Comparison of ENCODE assay signal across 11 cellular contexts in the genomic region with DNA sequence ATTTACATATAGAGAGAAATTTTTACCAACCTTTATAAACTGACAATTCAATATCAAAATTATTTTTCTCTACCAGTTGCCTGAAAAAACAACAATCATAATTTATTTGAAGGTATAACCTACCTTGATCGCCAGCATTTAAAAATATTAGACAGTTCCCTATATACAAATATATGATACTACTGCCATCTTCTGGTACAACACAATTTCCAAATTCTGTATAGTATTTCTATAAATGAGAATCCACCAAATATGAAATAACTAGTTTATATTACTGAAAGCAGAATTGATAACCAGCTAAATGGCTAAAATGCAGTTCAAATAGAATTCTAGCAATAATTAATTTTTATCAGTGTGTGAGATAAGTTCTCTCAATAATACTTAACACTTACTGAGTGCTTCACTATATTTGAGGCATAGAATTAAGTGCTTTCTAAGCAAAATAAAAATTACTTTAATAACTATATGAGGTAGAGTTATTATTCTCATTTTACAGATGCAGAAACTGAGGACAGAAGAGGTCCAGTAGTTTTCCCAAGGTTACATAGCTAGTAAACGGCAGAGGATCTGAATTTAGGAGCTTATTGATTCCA.
DNase-seq lines count a peak whose midpoint lies in the region; ATAC-seq, FAIRE-seq and TF ChIP-seq lines count a peak whose summit lies in the region.
"Had no signal": no experiment of that assay in that cellular context is flagged by ENCODE, and none has a peak within 500 bp of the region (broad histone marks: within the 10 kb centered on the region; RNA-seq: fewer than 3 reads in every experiment).

No MANE protein-coding gene starts in this region.

- no peaks in the 10 kb centered on the region for H4K20me1 ChIP-seq in PC-3 (ENCODE audit: low read length)

- peak; percentile 48 to 64; a peak in 4 of 5 replicates for TF ChIP-seq RAD21 in A549 (conservative IDR thresholded peaks at IDR 0.05 in 1 of 2, IDR thresholded peaks at IDR 0.05 in 1 of 2)

- peak; percentile 50; the same call in 2 of the 3 replicates for TF ChIP-seq CTCF in A549 (IDR thresholded peaks at IDR 0.05)
- peak; percentile 22 for TF ChIP-seq CTCF in GM10248 (IDR thresholded peaks at IDR 0.05; ENCODE audit: control extremely low read depth, extremely low read depth, low read depth, missing control alignments)
- peak; percentile 73 for TF ChIP-seq CTCF in PC-3 (conservative IDR thresholded peaks at IDR 0.05; ENCODE audit: low read depth, low read length)
- peak; percentile 27 for TF ChIP-seq CTCF in fibroblast of the aortic adventitia (IDR thresholded peaks at IDR 0.05; ENCODE audit: insufficient read depth, low read length)

- H3K36me3 ChIP-seq in PC-3 (ENCODE audit: low read depth, low read length), result no peaks in the 10 kb centered on the region

- TF ChIP-seq POLR2A in A549 (IDR thresholded peaks at IDR 0.05; ENCODE audit: low read length), result no peak

- WGBS in A549 (ENCODE audit: missing lambda C conversion rate), result 55% methylated on average over 2 of the region's 2 CpGs

- H3K4me3 ChIP-seq in A549 (no peak overlapping the region), PC-3 (ENCODE audit: low read length) (no peak overlapping the region), fibroblast of the aortic adventitia (ENCODE audit: low read depth, low read length) (no peak overlapping the region)
- H3K4me3 ChIP-seq: mucosa of descending colon had no signal

- H3K9me2 ChIP-seq in PC-3 (replicated peaks; ENCODE audit: low read length), result no peaks in the 10 kb centered on the region

- ATAC-seq in A549, result no peak
- peak; percentile 48; the same call in 1 of the 2 replicates for ATAC-seq in PC-3
- no peak for ATAC-seq in HG02588 (IDR thresholded peaks at IDR 0.05; ENCODE audit: unreplicated experiment)
- ATAC-seq in HG03469 (IDR thresholded peaks at IDR 0.05; ENCODE audit: unreplicated experiment), result no peak
- ATAC-seq: mucosa of descending colon, T-cell had no signal

- CTCF ChIA-PET in A549 (lab: Yijun Ruan, JAX), result interaction anchor here (0.6 to 2.6 kb wide), 3 partner anchors 9 to 990 kb away, joined by 3 to 8 read pairs (median 7); no protein-coding TSS in a partner anchor
- CTCF ChIA-PET in GM10248 (lab: Yijun Ruan, JAX), result interaction anchor here (0.6 to 1.1 kb wide), 4 partner anchors 10 to 989 kb away, joined by 3 to 8 read pairs (median 4); no protein-coding TSS in a partner anchor
- CTCF ChIA-PET in PC-3 (lab: Charles Lee), result no interaction called here

- no peak overlapping the region for H3K9ac ChIP-seq in PC-3 (ENCODE audit: low read length)

- no peaks in the 10 kb centered on the region for H3K9me3 Mint-ChIP-seq in activated naive CD8-positive, alpha-beta T cell treated with anti-CD3 and anti-CD28 coated beads for 36 hours
- H3K9me3 Mint-ChIP-seq: central memory CD8-positive, alpha-beta T cell; T-cell had no signal

- H3K27me3 ChIP-seq in PC-3 (ENCODE audit: low read length), result no peaks in the 10 kb centered on the region

- intact Hi-C loops in PC-3 (cut with micrococcal nuclease), result loop anchor here (1.0 to 10.0 kb wide), 4 partner anchors 271 to 1236 kb away; no protein-coding TSS in a partner anchor

- H3K4me1 ChIP-seq in A549 (no peaks in the 10 kb centered on the region), PC-3 (ENCODE audit: insufficient read depth, low read length) (no peaks in the 10 kb centered on the region)

- H3K9me3 ChIP-seq in A549 (no peaks in the 10 kb centered on the region), PC-3 (ENCODE audit: low read length) (no peaks in the 10 kb centered on the region)
- H3K9me3 ChIP-seq: mucosa of descending colon had no signal

- H3F3A ChIP-seq in PC-3 (ENCODE audit: low read length, unreplicated experiment), result no peaks in the 10 kb centered on the region

- no peaks in the 10 kb centered on the region for H3K27me3 Mint-ChIP-seq in activated naive CD8-positive, alpha-beta T cell treated with anti-CD3 and anti-CD28 coated beads for 36 hours
- H3K27me3 Mint-ChIP-seq: central memory CD8-positive, alpha-beta T cell; T-cell had no signal

- H3K79me2 ChIP-seq in PC-3 (ENCODE audit: low read length), result no peaks in the 10 kb centered on the region

- no peak for TF ChIP-seq EP300 in A549 (IDR thresholded peaks at IDR 0.05)

- H3K4me3 Mint-ChIP-seq in activated naive CD8-positive, alpha-beta T cell treated with anti-CD3 and anti-CD28 coated beads for 36 hours, result no peak overlapping the region
- H3K4me3 Mint-ChIP-seq: central memory CD8-positive, alpha-beta T cell; T-cell had no signal

- peaks cover 8% of the 10 kb centered on the region for H3K36me3 Mint-ChIP-seq in activated naive CD8-positive, alpha-beta T cell treated with anti-CD3 and anti-CD28 coated beads for 36 hours

- H3K4me2 ChIP-seq in A549 (no peak overlapping the region), PC-3 (ENCODE audit: low read length) (no peak overlapping the region)

- POLR2A ChIA-PET in A549 (lab: Yijun Ruan, JAX), result no interaction called here
- POLR2A ChIA-PET in GM10248 (lab: Yijun Ruan, JAX), result no interaction called here
- POLR2A ChIA-PET in PC-3 (lab: Charles Lee; ENCODE audit: unreplicated experiment), result no interaction called here

- no peak overlapping the region for H2AFZ ChIP-seq in PC-3 (ENCODE audit: low read length)

- H3K27ac ChIP-seq in A549 (no peak overlapping the region), PC-3 (ENCODE audit: low read length) (no peak overlapping the region)

- no peak overlapping the region for H3K27ac Mint-ChIP-seq in activated naive CD8-positive, alpha-beta T cell treated with anti-CD3 and anti-CD28 coated beads for 36 hours
- H3K27ac Mint-ChIP-seq: T-cell had no signal

- BruUV-seq in PC-3 (replicated peaks; lab: Mats Ljungman, UMichigan), result no TSS peak

- DNase-seq in A549 (ENCODE audit: low read depth in 1 of 2, low spot score in 1 of 2) (peak; percentile 1 to 2), GM10248 (ENCODE audit: extremely low spot score) (no peak), PC-3 (peak; percentile 54), fibroblast of the aortic adventitia (ENCODE audit: low read depth) (peak; percentile 25), urothelium cell line (ENCODE audit: low spot score) (no peak)
- no peak for DNase-seq in activated naive CD8-positive, alpha-beta T cell treated with anti-CD3 and anti-CD28 coated beads for 36 hours
- DNase-seq: mucosa of descending colon, T-cell had no signal

- H3K4me1 Mint-ChIP-seq in activated naive CD8-positive, alpha-beta T cell treated with anti-CD3 and anti-CD28 coated beads for 36 hours, result peaks cover 8% of the 10 kb centered on the region
- H3K4me1 Mint-ChIP-seq: central memory CD8-positive, alpha-beta T cell had no signal

- no peak for FAIRE-seq in A549 (lab: Jason Lieb, UNC)
- FAIRE-seq in urothelium cell line (lab: Jason Lieb, UNC), result no peak

TF ChIP-seq in A549, 52 proteins besides CTCF, POLR2A, EP300 and RAD21 (continues in another document):
- TF ChIP-seq CBX8 (IDR thresholded peaks at IDR 0.05) (no peak), CBX2 (IDR thresholded peaks at IDR 0.05; ENCODE audit: borderline replicate concordance, low read depth) (no peak), ZSCAN20 (CRISPR knock-in tag; IDR thresholded peaks at IDR 0.05) (no peak), HOXA7 (CRISPR knock-in tag; IDR thresholded peaks at IDR 0.05) (no peak), TP53 (CRISPR knock-in tag; IDR thresholded peaks at IDR 0.05) (no peak), GATA3 (IDR thresholded peaks at IDR 0.05; ENCODE audit: borderline replicate concordance) (no peak), JUN (IDR thresholded peaks at IDR 0.05) (no peak), POLR2AphosphoS2 (conservative IDR thresholded peaks at IDR 0.05; ENCODE audit: low read length) (no peak), ELK1 (IDR thresholded peaks at IDR 0.05; ENCODE audit: low read depth, low read length) (no peak), NPAS2 (CRISPR knock-in tag; IDR thresholded peaks at IDR 0.05; ENCODE audit: borderline replicate concordance) (no peak), CEBPB (IDR thresholded peaks at IDR 0.05) (no peak)
- TF ChIP-seq, protein P1, sequence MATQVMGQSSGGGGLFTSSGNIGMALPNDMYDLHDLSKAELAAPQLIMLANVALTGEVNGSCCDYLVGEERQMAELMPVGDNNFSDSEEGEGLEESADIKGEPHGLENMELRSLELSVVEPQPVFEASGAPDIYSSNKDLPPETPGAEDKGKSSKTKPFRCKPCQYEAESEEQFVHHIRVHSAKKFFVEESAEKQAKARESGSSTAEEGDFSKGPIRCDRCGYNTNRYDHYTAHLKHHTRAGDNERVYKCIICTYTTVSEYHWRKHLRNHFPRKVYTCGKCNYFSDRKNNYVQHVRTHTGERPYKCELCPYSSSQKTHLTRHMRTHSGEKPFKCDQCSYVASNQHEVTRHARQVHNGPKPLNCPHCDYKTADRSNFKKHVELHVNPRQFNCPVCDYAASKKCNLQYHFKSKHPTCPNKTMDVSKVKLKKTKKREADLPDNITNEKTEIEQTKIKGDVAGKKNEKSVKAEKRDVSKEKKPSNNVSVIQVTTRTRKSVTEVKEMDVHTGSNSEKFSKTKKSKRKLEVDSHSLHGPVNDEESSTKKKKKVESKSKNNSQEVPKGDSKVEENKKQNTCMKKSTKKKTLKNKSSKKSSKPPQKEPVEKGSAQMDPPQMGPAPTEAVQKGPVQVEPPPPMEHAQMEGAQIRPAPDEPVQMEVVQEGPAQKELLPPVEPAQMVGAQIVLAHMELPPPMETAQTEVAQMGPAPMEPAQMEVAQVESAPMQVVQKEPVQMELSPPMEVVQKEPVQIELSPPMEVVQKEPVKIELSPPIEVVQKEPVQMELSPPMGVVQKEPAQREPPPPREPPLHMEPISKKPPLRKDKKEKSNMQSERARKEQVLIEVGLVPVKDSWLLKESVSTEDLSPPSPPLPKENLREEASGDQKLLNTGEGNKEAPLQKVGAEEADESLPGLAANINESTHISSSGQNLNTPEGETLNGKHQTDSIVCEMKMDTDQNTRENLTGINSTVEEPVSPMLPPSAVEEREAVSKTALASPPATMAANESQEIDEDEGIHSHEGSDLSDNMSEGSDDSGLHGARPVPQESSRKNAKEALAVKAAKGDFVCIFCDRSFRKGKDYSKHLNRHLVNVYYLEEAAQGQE (IDR thresholded peaks at IDR 0.05), result no peak

Comparison
In these comparisons a context has a peak if more than half of its experiments do, and no peak if none do; other contexts are left out.
1. DNase-seq: peak in A549 (2 of 2), PC-3 (single experiment) and fibroblast of the aortic adventitia (single experiment); none in GM10248 (single experiment), activated naive CD8-positive, alpha-beta T cell treated with anti-CD3 and anti-CD28 coated beads for 36 hours (single experiment) and urothelium cell line (single experiment).
2. CTCF ChIP-seq: peak in every context shown above with its lines; median percentile 73 in PC-3; 50 in A549; 27 in fibroblast of the aortic adventitia; 22 in GM10248.